Comparison of ENCODE assay signal across 2 cellular contexts in the genomic region with DNA sequence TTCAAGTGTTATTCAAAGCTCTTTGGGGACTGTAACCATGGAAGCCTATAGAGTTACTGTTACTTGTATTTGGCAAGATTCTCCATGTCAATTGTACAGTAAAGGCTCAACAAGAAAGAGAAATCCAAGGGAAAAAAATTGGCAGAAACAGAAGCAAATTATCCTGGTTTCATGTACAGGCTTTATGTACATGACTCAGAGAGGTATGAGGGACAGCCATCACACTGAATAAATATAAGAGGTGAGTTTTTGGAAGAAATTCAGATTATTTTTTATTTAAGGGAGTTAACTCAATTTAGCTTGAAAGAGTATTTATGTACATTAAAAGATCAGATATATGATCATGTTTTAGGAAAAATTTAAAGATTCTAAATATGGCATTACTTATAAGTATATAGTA.
TF ChIP-seq lines count a peak whose summit lies in the region.

No MANE protein-coding gene starts in this region.

TF ChIP-seq in SK-N-SH, 30 proteins besides CTCF, POLR2A, EP300 and RAD21 (continued from another document):
- TF ChIP-seq, protein P1, sequence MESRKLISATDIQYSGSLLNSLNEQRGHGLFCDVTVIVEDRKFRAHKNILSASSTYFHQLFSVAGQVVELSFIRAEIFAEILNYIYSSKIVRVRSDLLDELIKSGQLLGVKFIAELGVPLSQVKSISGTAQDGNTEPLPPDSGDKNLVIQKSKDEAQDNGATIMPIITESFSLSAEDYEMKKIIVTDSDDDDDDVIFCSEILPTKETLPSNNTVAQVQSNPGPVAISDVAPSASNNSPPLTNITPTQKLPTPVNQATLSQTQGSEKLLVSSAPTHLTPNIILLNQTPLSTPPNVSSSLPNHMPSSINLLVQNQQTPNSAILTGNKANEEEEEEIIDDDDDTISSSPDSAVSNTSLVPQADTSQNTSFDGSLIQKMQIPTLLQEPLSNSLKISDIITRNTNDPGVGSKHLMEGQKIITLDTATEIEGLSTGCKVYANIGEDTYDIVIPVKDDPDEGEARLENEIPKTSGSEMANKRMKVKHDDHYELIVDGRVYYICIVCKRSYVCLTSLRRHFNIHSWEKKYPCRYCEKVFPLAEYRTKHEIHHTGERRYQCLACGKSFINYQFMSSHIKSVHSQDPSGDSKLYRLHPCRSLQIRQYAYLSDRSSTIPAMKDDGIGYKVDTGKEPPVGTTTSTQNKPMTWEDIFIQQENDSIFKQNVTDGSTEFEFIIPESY (IDR thresholded peaks at IDR 0.05; ENCODE audit: borderline replicate concordance, low read depth): no peak
- no peak for TF ChIP-seq RCOR1 (IDR thresholded peaks at IDR 0.05; ENCODE audit: low read length)
- no peak for TF ChIP-seq FOXJ3 (CRISPR knock-in tag; IDR thresholded peaks at IDR 0.05)
- no peak for TF ChIP-seq GATA2 (CRISPR knock-in tag; IDR thresholded peaks at IDR 0.05)
- no peak for TF ChIP-seq EZH2phosphoT487 (IDR thresholded peaks at IDR 0.05; ENCODE audit: borderline replicate concordance, low read depth)

TF ChIP-seq in SK-N-SH treated with all-trans-retinoic acid at 6 μM for 48 hours, 23 proteins besides CTCF, POLR2A, EP300 and RAD21 (continued from another document):
- TF ChIP-seq TSHZ2 (CRISPR knock-in tag; IDR thresholded peaks at IDR 0.05) (no peak), POU6F1 (CRISPR knock-in tag; IDR thresholded peaks at IDR 0.05; ENCODE audit: borderline replicate concordance, low read depth) (no peak)
